ENCODE assay signal across 27 cellular contexts in the genomic region with DNA sequence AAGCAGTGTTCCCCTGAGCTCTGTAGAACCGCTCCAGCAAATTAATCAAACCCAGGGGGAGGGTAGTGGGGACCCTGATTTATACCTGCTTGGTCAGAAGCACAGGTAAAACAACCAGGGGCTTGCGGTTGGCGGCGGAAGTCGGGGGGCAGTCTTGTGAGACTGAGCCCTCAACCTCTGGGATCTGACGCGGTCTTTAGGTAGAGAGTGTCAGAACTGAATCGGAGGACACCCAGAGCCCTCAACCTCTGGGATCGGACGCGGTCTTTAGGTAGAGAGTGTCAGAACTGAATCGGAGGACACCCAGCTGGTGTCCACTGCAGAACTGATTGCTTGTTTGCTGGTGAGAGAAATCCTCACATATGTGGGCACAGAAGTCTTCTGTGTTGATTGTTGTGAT. TPM values are rescaled to one million over a fixed set of nuclear protein-coding genes. Genes with fewer than 3 reads are reported as not detected.
"Had no signal": no experiment of that assay in that cellular context is flagged by ENCODE, and none has a peak within 500 bp of the region (broad histone marks: within the 10 kb centered on the region; RNA-seq: fewer than 3 reads in every experiment).

No MANE protein-coding gene starts in this region.

- H3K4me3 ChIP-seq: body of pancreas, cardiac muscle cell, colonic mucosa had no signal

- H3K27ac ChIP-seq: body of pancreas, cardiac muscle cell, colonic mucosa had no signal

- H3K4me1 ChIP-seq: colonic mucosa had no signal

- H3K4me1 Mint-ChIP-seq: activated CD4-positive, alpha-beta T cell treated with anti-CD3 and anti-CD28 coated beads for 36 hours; activated CD4-positive, alpha-beta T cell treated with anti-CD3 and anti-CD28 coated beads, Interleukin-2, amount 10 ng/mL, durations not matched to agents 24 days and 14 days; activated T-helper 17 cell treated with anti-CD3 and anti-CD28 coated beads, Interleukin-2, amount 50 U/mL, for 72 hours had no signal

- DNase-seq: activated CD4-positive, alpha-beta memory T cell treated with anti-CD3 and anti-CD28 coated beads for 36 hours; activated CD4-positive, alpha-beta T cell treated with anti-CD3 and anti-CD28 coated beads for 36 hours; activated CD4-positive, alpha-beta T cell treated with anti-CD3 and anti-CD28 coated beads, Interleukin-2, amount 10 ng/mL, durations not matched to agents 24 days and 14 days; activated CD4-positive, CD25-positive, alpha-beta regulatory T cell; activated CD4-positive, CD25-positive, alpha-beta regulatory T cell treated with anti-CD3 and anti-CD28 coated beads, Interleukin-2, amount 50 U/mL, for 72 hours; activated CD8-positive, alpha-beta T cell treated with anti-CD3 and anti-CD28 coated beads, Interleukin-2, amount 10 ng/mL, durations not matched to agents 7 days and 5 days; activated effector memory CD4-positive, alpha-beta T cell treated with Interleukin-2 at 50 U/mL for 16 hours; activated gamma-delta T cell treated with Interleukin-2 at 50 U/mL for 16 hours; activated naive CD4-positive, alpha-beta T cell treated with anti-CD3 and anti-CD28 coated beads, Interleukin-2, amount 50 U/mL, for 16 hours; activated naive CD4-positive, alpha-beta T cell treated with Interleukin-2 at 50 U/mL for 16 hours; activated T-cell treated with anti-CD3 and anti-CD28 coated beads, Interleukin-2, amount 50 U/mL, for 4 hours; amniotic stem cell; anterior cingulate cortex; body of pancreas; central memory CD4-positive, alpha-beta T cell; cerebellar nuclear complex; colonic mucosa; effector CD8-positive, alpha-beta T cell; foreskin fibroblast; head of caudate nucleus; T-helper 2 cell had no signal

- H3K27ac Mint-ChIP-seq: activated CD4-positive, alpha-beta memory T cell treated with anti-CD3 and anti-CD28 coated beads for 36 hours; activated CD4-positive, alpha-beta T cell treated with anti-CD3 and anti-CD28 coated beads for 36 hours; activated CD4-positive, alpha-beta T cell treated with anti-CD3 and anti-CD28 coated beads, Interleukin-2, amount 10 ng/mL, durations not matched to agents 24 days and 14 days; activated CD8-positive, alpha-beta T cell treated with anti-CD3 and anti-CD28 coated beads, Interleukin-2, amount 10 ng/mL, durations not matched to agents 7 days and 5 days; activated naive CD8-positive, alpha-beta T cell; activated T-helper 17 cell treated with anti-CD3 and anti-CD28 coated beads, Interleukin-2, amount 50 U/mL, for 72 hours had no signal

- H3K9me3 ChIP-seq: body of pancreas, colonic mucosa had no signal

- ATAC-seq: activated CD4-positive, alpha-beta T cell treated with anti-CD3 and anti-CD28 coated beads for 36 hours; activated CD8-positive, alpha-beta T cell treated with anti-CD3 and anti-CD28 coated beads, Interleukin-2, amount 10 ng/mL, durations not matched to agents 7 days and 5 days; activated T-cell treated with anti-CD3 and anti-CD28 coated beads, Interleukin-2, amount 50 U/mL, for 4 hours; activated T-helper 17 cell treated with anti-CD3 and anti-CD28 coated beads, Interleukin-2, amount 50 U/mL, for 72 hours; body of pancreas; esophagus mucosa had no signal

- H3K4me3 Mint-ChIP-seq: activated CD4-positive, alpha-beta memory T cell treated with anti-CD3 and anti-CD28 coated beads for 36 hours; activated CD4-positive, alpha-beta T cell treated with anti-CD3 and anti-CD28 coated beads for 36 hours; activated CD4-positive, alpha-beta T cell treated with anti-CD3 and anti-CD28 coated beads, Interleukin-2, amount 10 ng/mL, durations not matched to agents 24 days and 14 days; activated CD8-positive, alpha-beta T cell treated with anti-CD3 and anti-CD28 coated beads, Interleukin-2, amount 10 ng/mL, durations not matched to agents 7 days and 5 days; activated naive CD8-positive, alpha-beta T cell; activated T-cell treated with anti-CD3 and anti-CD28 coated beads, Interleukin-2, amount 50 U/mL, for 4 hours; activated T-helper 17 cell treated with anti-CD3 and anti-CD28 coated beads, Interleukin-2, amount 50 U/mL, for 72 hours had no signal

- H3K27me3 Mint-ChIP-seq: activated CD4-positive, alpha-beta memory T cell treated with anti-CD3 and anti-CD28 coated beads for 36 hours; activated CD4-positive, alpha-beta T cell treated with anti-CD3 and anti-CD28 coated beads for 36 hours; activated naive CD8-positive, alpha-beta T cell; activated T-helper 17 cell treated with anti-CD3 and anti-CD28 coated beads, Interleukin-2, amount 50 U/mL, for 72 hours had no signal

- H3K9me3 Mint-ChIP-seq: activated CD4-positive, alpha-beta memory T cell treated with anti-CD3 and anti-CD28 coated beads for 36 hours; activated CD4-positive, alpha-beta T cell treated with anti-CD3 and anti-CD28 coated beads, Interleukin-2, amount 10 ng/mL, durations not matched to agents 24 days and 14 days; activated T-cell treated with anti-CD3 and anti-CD28 coated beads, Interleukin-2, amount 50 U/mL, for 4 hours; activated T-helper 17 cell treated with anti-CD3 and anti-CD28 coated beads, Interleukin-2, amount 50 U/mL, for 72 hours had no signal

- H3K27me3 ChIP-seq: body of pancreas, cardiac muscle cell, colonic mucosa had no signal

- H3K36me3 ChIP-seq: cardiac muscle cell, colonic mucosa had no signal

- H3K36me3 Mint-ChIP-seq: activated CD4-positive, alpha-beta memory T cell treated with anti-CD3 and anti-CD28 coated beads for 36 hours; activated naive CD8-positive, alpha-beta T cell had no signal

RNA-seq across cellular contexts. Expression of a gene that starts 12.9 kb away (rescaled TPM):
- total RNA-seq: activated CD4-positive, alpha-beta T cell treated with anti-CD3 and anti-CD28 coated beads, Interleukin-2, amount 10 ng/mL, durations not matched to agents 24 days and 14 days; activated CD8-positive, alpha-beta T cell treated with anti-CD3 and anti-CD28 coated beads, Interleukin-2, amount 10 ng/mL, durations not matched to agents 7 days and 5 days; activated T-helper 17 cell treated with anti-CD3 and anti-CD28 coated beads, Interleukin-2, amount 50 U/mL, for 72 hours; dermis microvascular lymphatic vessel endothelial cell; T-helper 1 cell treated with Interleukin-12 subunit alpha and Interleukin-12 subunit beta and Interleukin-4 antibody, amounts not matched to agents 30 ng/mL and 1 ng/mL, for 36 hours had no signal
